Comparison of ENCODE assay signal across 1 cellular context in the genomic region with DNA sequence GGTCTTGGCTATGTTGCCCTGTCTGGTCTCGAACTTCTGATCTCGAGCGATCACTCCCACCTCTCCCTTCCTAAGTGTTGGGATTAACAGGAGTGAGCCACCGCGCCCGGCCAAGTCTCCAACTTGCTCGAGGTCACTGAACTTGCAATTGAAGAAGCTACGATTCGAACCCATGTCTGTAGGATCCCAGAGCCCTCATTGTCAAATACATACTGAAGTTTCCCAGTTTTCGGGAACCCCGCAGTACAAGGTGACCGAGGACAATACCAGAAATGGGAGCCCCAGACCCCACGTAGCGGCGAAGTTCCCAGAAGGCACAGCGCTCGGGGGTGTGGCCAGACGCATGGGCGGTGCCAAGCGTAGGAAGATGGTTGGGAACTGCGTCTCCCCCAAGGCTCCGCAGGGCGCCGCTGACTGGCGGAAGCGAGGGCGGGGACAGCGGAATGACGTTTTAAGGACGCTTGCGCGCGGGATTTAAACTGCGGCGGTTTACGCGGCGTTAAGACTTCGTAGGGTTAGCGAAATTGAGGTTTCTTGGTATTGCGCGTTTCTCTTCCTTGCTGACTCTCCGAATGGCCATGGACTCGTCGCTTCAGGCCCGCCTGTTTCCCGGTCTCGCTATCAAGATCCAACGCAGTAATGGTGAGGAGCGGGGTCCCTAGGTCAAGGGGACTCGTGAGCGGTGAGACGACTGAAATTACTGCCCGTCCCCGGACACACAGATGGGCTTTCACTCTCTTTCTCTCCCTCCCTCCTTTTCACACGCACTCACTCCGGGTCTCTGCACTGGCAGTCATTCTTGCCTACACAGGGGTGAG.
TF ChIP-seq lines count a peak whose summit lies in the region.

Gene KIF2C (plus strand): TSS at position 477 of the 818 bp plus-strand sequence. CDS start 96 bp downstream, at position 573.

TF ChIP-seq in GM12878, 131 proteins besides CTCF, POLR2A, EP300 and RAD21 (continued from another document and continues in another):
- TF ChIP-seq ZBTB33 (IDR thresholded peaks at IDR 0.05) (no peak), ASH2L (IDR thresholded peaks at IDR 0.05; ENCODE audit: borderline replicate concordance, low read depth) (no peak), RB1 (IDR thresholded peaks at IDR 0.05; ENCODE audit: borderline replicate concordance) (no peak), NR2F1 (conservative IDR thresholded peaks at IDR 0.05) (0 out of 2 replicates have a peak, but pooled peaks have one; percentile 51), GATAD2B (conservative IDR thresholded peaks at IDR 0.05; ENCODE audit: low read depth) (peak; percentile 60; the same call in 1 of the 2 replicates), CREB1 (IDR thresholded peaks at IDR 0.05; ENCODE audit: low read depth) (peak; percentile 97), ZZZ3 (IDR thresholded peaks at IDR 0.05; ENCODE audit: control insufficient read depth, insufficient read length, low read depth) (no peak), SMC3 (IDR thresholded peaks at IDR 0.05; ENCODE audit: borderline replicate concordance, low read length) (no peak), CBX5 (IDR thresholded peaks at IDR 0.05; ENCODE audit: low read depth) (0 out of 2 replicates have a peak, but pooled peaks have one; percentile 22), DPF2 (IDR thresholded peaks at IDR 0.05) (no peak), PRDM15 (CRISPR knock-in tag; IDR thresholded peaks at IDR 0.05) (no peak), POU2F2 (IDR thresholded peaks at IDR 0.05; ENCODE audit: borderline replicate concordance, low read depth, low read length) (peak; percentile 16; the same call in 1 of the 3 replicates), EED (IDR thresholded peaks at IDR 0.05; ENCODE audit: low read depth) (no peak; the same call in 1 of the 2 replicates), TCF12 (IDR thresholded peaks at IDR 0.05; ENCODE audit: low read depth, low read length) (0 out of 2 replicates have a peak, but pooled peaks have one; percentile 7), SMAD5 (IDR thresholded peaks at IDR 0.05; ENCODE audit: low read depth) (peak; percentile 92), RBBP5 (conservative IDR thresholded peaks at IDR 0.05) (no peak), KLF5 (IDR thresholded peaks at IDR 0.05; ENCODE audit: partially characterized antibody) (peak; percentile 20), WRNIP1 (IDR thresholded peaks at IDR 0.05; ENCODE audit: borderline replicate concordance, low read depth, low read length) (no peak), MTA2 (IDR thresholded peaks at IDR 0.05; ENCODE audit: low read depth) (peak; percentile 48), HDAC6 (IDR thresholded peaks at IDR 0.05; ENCODE audit: unreplicated experiment) (no peak), CREM (IDR thresholded peaks at IDR 0.05; ENCODE audit: low read depth) (peak; percentile 95), ZNF592 (IDR thresholded peaks at IDR 0.05) (no peak), ATF2 (IDR thresholded peaks at IDR 0.05; ENCODE audit: low read length) (no peak), JUND (IDR thresholded peaks at IDR 0.05; ENCODE audit: low read depth, low read length) (no peak)
- TF ChIP-seq, protein P1, sequence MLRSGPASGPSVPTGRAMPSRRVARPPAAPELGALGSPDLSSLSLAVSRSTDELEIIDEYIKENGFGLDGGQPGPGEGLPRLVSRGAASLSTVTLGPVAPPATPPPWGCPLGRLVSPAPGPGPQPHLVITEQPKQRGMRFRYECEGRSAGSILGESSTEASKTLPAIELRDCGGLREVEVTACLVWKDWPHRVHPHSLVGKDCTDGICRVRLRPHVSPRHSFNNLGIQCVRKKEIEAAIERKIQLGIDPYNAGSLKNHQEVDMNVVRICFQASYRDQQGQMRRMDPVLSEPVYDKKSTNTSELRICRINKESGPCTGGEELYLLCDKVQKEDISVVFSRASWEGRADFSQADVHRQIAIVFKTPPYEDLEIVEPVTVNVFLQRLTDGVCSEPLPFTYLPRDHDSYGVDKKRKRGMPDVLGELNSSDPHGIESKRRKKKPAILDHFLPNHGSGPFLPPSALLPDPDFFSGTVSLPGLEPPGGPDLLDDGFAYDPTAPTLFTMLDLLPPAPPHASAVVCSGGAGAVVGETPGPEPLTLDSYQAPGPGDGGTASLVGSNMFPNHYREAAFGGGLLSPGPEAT (IDR thresholded peaks at IDR 0.05; ENCODE audit: low read depth), result peak; percentile 74
- TF ChIP-seq, protein P2, sequence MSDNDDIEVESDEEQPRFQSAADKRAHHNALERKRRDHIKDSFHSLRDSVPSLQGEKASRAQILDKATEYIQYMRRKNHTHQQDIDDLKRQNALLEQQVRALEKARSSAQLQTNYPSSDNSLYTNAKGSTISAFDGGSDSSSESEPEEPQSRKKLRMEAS (IDR thresholded peaks at IDR 0.05; ENCODE audit: low read depth, low read length), result peak; percentile 25; the same call in 1 of the 2 replicates
- TF ChIP-seq, protein P3, sequence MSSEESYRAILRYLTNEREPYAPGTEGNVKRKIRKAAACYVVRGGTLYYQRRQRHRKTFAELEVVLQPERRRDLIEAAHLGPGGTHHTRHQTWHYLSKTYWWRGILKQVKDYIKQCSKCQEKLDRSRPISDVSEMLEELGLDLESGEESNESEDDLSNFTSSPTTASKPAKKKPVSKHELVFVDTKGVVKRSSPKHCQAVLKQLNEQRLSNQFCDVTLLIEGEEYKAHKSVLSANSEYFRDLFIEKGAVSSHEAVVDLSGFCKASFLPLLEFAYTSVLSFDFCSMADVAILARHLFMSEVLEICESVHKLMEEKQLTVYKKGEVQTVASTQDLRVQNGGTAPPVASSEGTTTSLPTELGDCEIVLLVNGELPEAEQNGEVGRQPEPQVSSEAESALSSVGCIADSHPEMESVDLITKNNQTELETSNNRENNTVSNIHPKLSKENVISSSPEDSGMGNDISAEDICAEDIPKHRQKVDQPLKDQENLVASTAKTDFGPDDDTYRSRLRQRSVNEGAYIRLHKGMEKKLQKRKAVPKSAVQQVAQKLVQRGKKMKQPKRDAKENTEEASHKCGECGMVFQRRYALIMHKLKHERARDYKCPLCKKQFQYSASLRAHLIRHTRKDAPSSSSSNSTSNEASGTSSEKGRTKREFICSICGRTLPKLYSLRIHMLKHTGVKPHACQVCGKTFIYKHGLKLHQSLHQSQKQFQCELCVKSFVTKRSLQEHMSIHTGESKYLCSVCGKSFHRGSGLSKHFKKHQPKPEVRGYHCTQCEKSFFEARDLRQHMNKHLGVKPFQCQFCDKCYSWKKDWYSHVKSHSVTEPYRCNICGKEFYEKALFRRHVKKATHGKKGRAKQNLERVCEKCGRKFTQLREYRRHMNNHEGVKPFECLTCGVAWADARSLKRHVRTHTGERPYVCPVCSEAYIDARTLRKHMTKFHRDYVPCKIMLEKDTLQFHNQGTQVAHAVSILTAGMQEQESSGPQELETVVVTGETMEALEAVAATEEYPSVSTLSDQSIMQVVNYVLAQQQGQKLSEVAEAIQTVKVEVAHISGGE (CRISPR knock-in tag; IDR thresholded peaks at IDR 0.05), result no peak
- TF ChIP-seq, protein P4, sequence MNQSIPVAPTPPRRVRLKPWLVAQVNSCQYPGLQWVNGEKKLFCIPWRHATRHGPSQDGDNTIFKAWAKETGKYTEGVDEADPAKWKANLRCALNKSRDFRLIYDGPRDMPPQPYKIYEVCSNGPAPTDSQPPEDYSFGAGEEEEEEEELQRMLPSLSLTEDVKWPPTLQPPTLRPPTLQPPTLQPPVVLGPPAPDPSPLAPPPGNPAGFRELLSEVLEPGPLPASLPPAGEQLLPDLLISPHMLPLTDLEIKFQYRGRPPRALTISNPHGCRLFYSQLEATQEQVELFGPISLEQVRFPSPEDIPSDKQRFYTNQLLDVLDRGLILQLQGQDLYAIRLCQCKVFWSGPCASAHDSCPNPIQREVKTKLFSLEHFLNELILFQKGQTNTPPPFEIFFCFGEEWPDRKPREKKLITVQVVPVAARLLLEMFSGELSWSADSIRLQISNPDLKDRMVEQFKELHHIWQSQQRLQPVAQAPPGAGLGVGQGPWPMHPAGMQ (IDR thresholded peaks at IDR 0.05; ENCODE audit: borderline replicate concordance), result peak; percentile 53; the same call in 1 of the 2 replicates
